Comparison of ENCODE assay signal across 1 cellular context in the genomic region with DNA sequence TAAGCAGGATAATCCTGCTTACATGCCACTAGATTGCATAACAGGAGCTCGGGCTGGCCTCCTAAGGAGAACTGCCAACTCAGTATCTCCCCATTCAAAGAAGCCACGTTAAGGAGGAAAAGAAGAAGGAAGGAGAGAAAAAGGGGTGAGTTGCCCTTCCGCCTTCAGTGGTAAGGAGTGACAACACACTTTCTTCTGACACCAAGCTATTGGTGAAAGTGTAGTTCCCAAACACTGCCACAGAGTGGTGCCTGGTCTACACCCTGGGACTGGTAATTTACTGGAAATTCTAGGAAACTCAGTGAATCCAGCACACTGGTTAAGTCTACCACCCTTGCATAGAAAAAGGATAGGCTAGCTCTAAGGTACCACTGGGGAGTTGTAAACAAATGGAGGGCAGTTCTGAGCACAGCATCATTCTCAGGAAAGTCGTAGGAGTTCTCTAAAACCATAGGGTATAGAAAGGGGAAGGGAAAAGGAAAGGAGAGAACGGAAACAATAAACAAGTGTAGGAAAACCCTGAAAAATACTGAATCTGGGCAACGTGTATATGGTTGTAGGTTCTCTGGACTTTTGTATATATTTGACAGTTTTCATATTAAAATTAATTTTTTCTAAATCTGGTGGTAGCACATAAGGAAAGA.
TF ChIP-seq lines count a peak whose summit lies in the region.

No MANE protein-coding gene starts in this region.

TF ChIP-seq in HEK293, 187 proteins besides CTCF, POLR2A, EP300 and RAD21 (continued from another document):
- TF ChIP-seq, protein P1, sequence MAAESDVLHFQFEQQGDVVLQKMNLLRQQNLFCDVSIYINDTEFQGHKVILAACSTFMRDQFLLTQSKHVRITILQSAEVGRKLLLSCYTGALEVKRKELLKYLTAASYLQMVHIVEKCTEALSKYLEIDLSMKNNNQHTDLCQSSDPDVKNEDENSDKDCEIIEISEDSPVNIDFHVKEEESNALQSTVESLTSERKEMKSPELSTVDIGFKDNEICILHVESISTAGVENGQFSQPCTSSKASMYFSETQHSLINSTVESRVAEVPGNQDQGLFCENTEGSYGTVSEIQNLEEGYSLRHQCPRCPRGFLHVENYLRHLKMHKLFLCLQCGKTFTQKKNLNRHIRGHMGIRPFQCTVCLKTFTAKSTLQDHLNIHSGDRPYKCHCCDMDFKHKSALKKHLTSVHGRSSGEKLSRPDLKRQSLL (tag by site-specific recombination; IDR thresholded peaks at IDR 0.05) = no peak
- TF ChIP-seq ZNF544 (tag by site-specific recombination; IDR thresholded peaks at IDR 0.05) (no peak), ZBTB17 (tag by site-specific recombination; IDR thresholded peaks at IDR 0.05) (peak; percentile 28; the same call in 1 of the 2 replicates), ZNF624 (tag by site-specific recombination; IDR thresholded peaks at IDR 0.05) (no peak), BCL11B (tag by site-specific recombination; IDR thresholded peaks at IDR 0.05; ENCODE audit: low read depth) (no peak), ZIC2 (tag by site-specific recombination; IDR thresholded peaks at IDR 0.05) (no peak)
- TF ChIP-seq, protein P2, sequence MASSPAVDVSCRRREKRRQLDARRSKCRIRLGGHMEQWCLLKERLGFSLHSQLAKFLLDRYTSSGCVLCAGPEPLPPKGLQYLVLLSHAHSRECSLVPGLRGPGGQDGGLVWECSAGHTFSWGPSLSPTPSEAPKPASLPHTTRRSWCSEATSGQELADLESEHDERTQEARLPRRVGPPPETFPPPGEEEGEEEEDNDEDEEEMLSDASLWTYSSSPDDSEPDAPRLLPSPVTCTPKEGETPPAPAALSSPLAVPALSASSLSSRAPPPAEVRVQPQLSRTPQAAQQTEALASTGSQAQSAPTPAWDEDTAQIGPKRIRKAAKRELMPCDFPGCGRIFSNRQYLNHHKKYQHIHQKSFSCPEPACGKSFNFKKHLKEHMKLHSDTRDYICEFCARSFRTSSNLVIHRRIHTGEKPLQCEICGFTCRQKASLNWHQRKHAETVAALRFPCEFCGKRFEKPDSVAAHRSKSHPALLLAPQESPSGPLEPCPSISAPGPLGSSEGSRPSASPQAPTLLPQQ (tag by site-specific recombination; IDR thresholded peaks at IDR 0.05) = no peak
